Comparison of ENCODE assay signal across 1 cellular context in the genomic region with DNA sequence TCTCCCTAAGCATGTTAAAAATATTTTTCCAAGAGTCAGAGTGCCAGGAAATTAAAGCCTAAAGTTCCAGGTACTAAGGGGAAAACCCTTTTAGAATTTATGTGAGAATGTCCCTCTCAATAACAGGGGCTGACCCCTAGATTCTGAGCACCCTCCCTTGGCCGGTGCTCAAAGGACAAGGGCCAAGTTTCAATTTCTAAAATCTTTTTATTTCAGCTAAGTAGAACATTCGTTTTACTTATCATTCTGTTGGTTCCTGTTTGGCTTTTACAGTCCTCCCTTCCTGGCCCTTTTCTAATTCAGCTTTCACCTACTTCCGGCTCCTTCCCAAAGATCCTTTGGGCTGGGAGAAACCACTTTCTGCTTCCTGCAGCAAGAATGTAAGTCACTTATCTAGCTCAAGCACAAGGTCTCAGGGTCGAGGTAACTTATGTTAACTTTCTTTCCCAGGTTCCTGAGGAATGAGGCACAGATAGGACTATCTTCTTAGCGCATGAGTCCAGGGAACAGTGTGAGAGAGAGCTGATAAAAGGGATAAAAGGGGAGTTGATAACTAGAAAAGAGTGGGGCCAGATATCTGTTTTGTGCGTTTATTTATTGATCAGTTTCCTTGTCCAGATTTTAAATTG.
TF ChIP-seq lines count a peak whose summit lies in the region.

No MANE protein-coding gene starts in this region.

TF ChIP-seq in GM23338, 12 proteins besides CTCF, POLR2A, EP300 and RAD21:
- no peak for TF ChIP-seq EZH2phosphoT487 (IDR thresholded peaks at IDR 0.05; ENCODE audit: unreplicated experiment)
- TF ChIP-seq ZNF114 (CRISPR knock-in tag; IDR thresholded peaks at IDR 0.05) = no peak
- no peak for TF ChIP-seq NANOG (IDR thresholded peaks at IDR 0.05; ENCODE audit: borderline replicate concordance)
